In genomic region chr15:73691398-73691797, GRCh38 we compare ENCODE assay signal across 10 cellular contexts. TPM values are rescaled to one million over a fixed set of nuclear protein-coding genes. Genes with fewer than 3 reads are reported as not detected.
DNase-seq lines count a peak whose midpoint lies in the region; ATAC-seq, FAIRE-seq and TF ChIP-seq lines count a peak whose summit lies in the region.
"Had no signal": no experiment of that assay in that cellular context is flagged by ENCODE, and none has a peak within 500 bp of the region (broad histone marks: within the 10 kb centered on the region; RNA-seq: fewer than 3 reads in every experiment).

No MANE protein-coding gene starts in this region.

- ATAC-seq in GM21576 (IDR thresholded peaks at IDR 0.05; ENCODE audit: unreplicated experiment): no peak
- no peak for ATAC-seq in HG03159 (IDR thresholded peaks at IDR 0.05; ENCODE audit: unreplicated experiment)
- ATAC-seq in HG02938 (IDR thresholded peaks at IDR 0.05; ENCODE audit: unreplicated experiment): no peak

- no peaks in the 10 kb centered on the region for H4K20me1 ChIP-seq in keratinocyte (ENCODE audit: control insufficient read depth, extremely low read depth, insufficient read depth, low read length)

- WGBS in thyroid gland, 2 donors: 72 to 74% methylated on average over 6 of the region's 6 CpGs

- H3K9me1 ChIP-seq in keratinocyte (ENCODE audit: control insufficient read depth, extremely low read depth, insufficient read depth, low read length): peaks cover 4% of the 10 kb centered on the region

- H3K4me1 ChIP-seq in keratinocyte (ENCODE audit: control insufficient read depth, extremely low read depth, insufficient read depth, low read length) (peaks cover 72% of the 10 kb centered on the region), thyroid gland (peaks cover 0 to 39% of the 10 kb centered on the region in 2 donors)

- FAIRE-seq in keratinocyte (lab: Jason Lieb, UNC): peak; percentile 95
- FAIRE-seq: A549, urothelium cell line had no signal

- H2AFZ ChIP-seq in keratinocyte (ENCODE audit: control insufficient read depth, low read length): no peak overlapping the region

- H3K27ac ChIP-seq in keratinocyte (ENCODE audit: control insufficient read depth, insufficient read depth, low read length) (peak overlapping the region; percentile 52), thyroid gland (no peak overlapping the region)
- H3K27ac ChIP-seq: A549 had no signal

- H3K4me3 ChIP-seq in cardiac fibroblast (replicated peaks in 1 of 2; ENCODE audit: low read depth in 2 of 2, low read length in 2 of 2) (no peak overlapping the region), keratinocyte (ENCODE audit: control insufficient read depth in 2 of 3, extremely low read depth in 1 of 3, insufficient read depth in 2 of 3, low read depth in 1 of 3, low read length in 3 of 3) (no peak overlapping the region), thyroid gland (replicated peaks in 1 of 3) (no peak overlapping the region)
- H3K4me3 ChIP-seq: A549 had no signal

- H3K9ac ChIP-seq in keratinocyte (ENCODE audit: control insufficient read depth, extremely low read depth, insufficient read depth, low read length): no peak overlapping the region

- H3K36me3 ChIP-seq in keratinocyte (ENCODE audit: control insufficient read depth in 2 of 2, extremely low read depth in 1 of 2, insufficient read depth in 2 of 2, low read length in 2 of 2) (peaks cover 0 to 18% of the 10 kb centered on the region in 2 experiments), thyroid gland (no peaks in the 10 kb centered on the region)

- intact Hi-C loops in thyroid gland (cut with DNase I): no loop called here

- H3K4me2 ChIP-seq in keratinocyte (ENCODE audit: control insufficient read depth, extremely low read depth, insufficient read depth, low read depth, low read length): peak overlapping the region; percentile 65
- H3K4me2 ChIP-seq: A549 had no signal

- H3K27me3 ChIP-seq in keratinocyte (ENCODE audit: control insufficient read depth, extremely low read depth, insufficient read depth, low read length) (no peaks in the 10 kb centered on the region), thyroid gland (no peaks in the 10 kb centered on the region)

- no peak for TF ChIP-seq POLR2A in thyroid gland (IDR thresholded peaks at IDR 0.05)

- no peaks in the 10 kb centered on the region for H3K9me3 ChIP-seq in keratinocyte (ENCODE audit: control insufficient read depth, low read depth, low read length)
- H3K9me3 ChIP-seq in thyroid gland: no peaks in the 10 kb centered on the region
- H3K9me3 ChIP-seq: A549 had no signal

- dilution Hi-C loops in keratinocyte (cut with MboI; ENCODE audit: extremely low pct_ligation_motif_present, low sequenced_read_pairs): loop anchor here (25.0 kb wide), 1 partner anchor 104 kb away; no protein-coding TSS in a partner anchor

- peak; percentile 20 for TF ChIP-seq CTCF in cardiac fibroblast (IDR thresholded peaks at IDR 0.05; ENCODE audit: low read depth, low read length)
- peak in 2 of 3 experiments; percentile 44 to 67 for TF ChIP-seq CTCF in keratinocyte (optimal IDR thresholded peaks at IDR 0.05 in 1 of 3, IDR thresholded peaks at IDR 0.05 in 1 of 3, conservative IDR thresholded peaks at IDR 0.05 in 1 of 3; ENCODE audit: extremely low read depth in 1 of 3, insufficient read depth in 2 of 3, low read length in 3 of 3)
- TF ChIP-seq CTCF in thyroid gland (IDR thresholded peaks at IDR 0.05): no peak

- DNase-seq in NOMO-1 treated with DMSO at 0.1 percent for 48 hours (lab: John Stamatoyannopoulos, UW; ENCODE audit: unreplicated experiment) (peak; percentile 28), NOMO-1 treated with dmso at 0.1 percent for 144 hours (lab: John Stamatoyannopoulos, UW; ENCODE audit: unreplicated experiment) (no peak), cardiac fibroblast (ENCODE audit: low read depth in 2 of 2) (peak; percentile 84), keratinocyte (ENCODE audit: low read depth, low spot score) (peak; percentile 73), thyroid gland (peak; percentile 31 to 34)

- H3K79me2 ChIP-seq in keratinocyte (ENCODE audit: control insufficient read depth, insufficient read depth, low read length): peaks cover 92% of the 10 kb centered on the region

RNA-seq across cellular contexts. Expression of gene CD276, which starts 7.2 kb away (rescaled TPM):
- 48.9 to 135 TPM (median 62.9 TPM) in 3 replicates for polyA plus RNA-seq in keratinocyte
- polyA plus RNA-seq in keratinocyte (2011; ENCODE audit: low read depth): 77.5 TPM
- polyA plus RNA-seq in keratinocyte (2011; cell fraction: cytosol; rRNA removed): 53.7 and 79.5 TPM in 2 replicates
- 168 and 214 TPM in 2 replicates for polyA plus RNA-seq in keratinocyte (2011; cell fraction: nucleus; rRNA removed)
- polyA plus RNA-seq in keratinocyte (2012; ENCODE audit: low replicate concordance): 49.3 and 162 TPM in 2 replicates
- 74.5 to 299 TPM (median 92.7 TPM) in 3 replicates for polyA minus RNA-seq in keratinocyte
- 124 TPM for polyA minus RNA-seq in keratinocyte (2011; cell fraction: cytosol; rRNA and poly(A)+ RNA removed)
- polyA minus RNA-seq in keratinocyte (2011; cell fraction: nucleus; rRNA and poly(A)+ RNA removed): 144 and 149 TPM in 2 replicates
- 10 to 100 TPM; 22.6 to 39.5 (median 28.9) TPM for total RNA-seq in thyroid gland

RNA-seq across cellular contexts. Expression of gene NPTN, which starts 58.2 kb away (rescaled TPM):
- polyA plus RNA-seq in keratinocyte: 137 to 282 TPM (median 223 TPM) in 3 replicates
- polyA plus RNA-seq in keratinocyte (2011; ENCODE audit: low read depth): 212 TPM
- polyA plus RNA-seq in keratinocyte (2011; cell fraction: cytosol; rRNA removed): 117 and 166 TPM in 2 replicates
- polyA plus RNA-seq in keratinocyte (2011; cell fraction: nucleus; rRNA removed): 442 and 516 TPM in 2 replicates
- 86.1 and 170 TPM in 2 replicates for polyA plus RNA-seq in keratinocyte (2012; ENCODE audit: low replicate concordance)
- polyA minus RNA-seq in keratinocyte: 98.3 to 190 TPM (median 181 TPM) in 3 replicates
- 73.1 TPM for polyA minus RNA-seq in keratinocyte (2011; cell fraction: cytosol; rRNA and poly(A)+ RNA removed)
- 140 and 258 TPM in 2 replicates for polyA minus RNA-seq in keratinocyte (2011; cell fraction: nucleus; rRNA and poly(A)+ RNA removed)
- total RNA-seq in thyroid gland: 100 to 1,000 TPM in 3 of 4 donors, 10 to 100 TPM in 1; 86.7 to 134 (median 124) TPM

Comparison
In these comparisons a context has a peak if more than half of its experiments do, and no peak if none do; other contexts are left out.
1. CTCF ChIP-seq: peak in cardiac fibroblast (single experiment) and keratinocyte (2 of 3); none in thyroid gland (0 of 6).